9 cellular contexts compared by ENCODE assay signal in genomic region chr9:79611091-79611614, GRCh38.
DNase-seq lines count a peak whose midpoint lies in the region; ATAC-seq and TF ChIP-seq lines count a peak whose summit lies in the region.
"Had no signal": no experiment of that assay in that cellular context is flagged by ENCODE, and none has a peak within 500 bp of the region (broad histone marks: within the 10 kb centered on the region; RNA-seq: fewer than 3 reads in every experiment).

No MANE protein-coding gene starts in this region.

- no peak overlapping the region for H3K4me3 Mint-ChIP-seq in nephron progenitor cell
- H3K4me3 Mint-ChIP-seq: activated naive CD8-positive, alpha-beta T cell treated with anti-CD3 and anti-CD28 coated beads, Interleukin-2, amount 10 ng/mL, durations not matched to agents 7 days and 5 days had no signal

- ATAC-seq in GM19438 (IDR thresholded peaks at IDR 0.05; ENCODE audit: low read depth, unreplicated experiment) (peak; percentile 64), HG03520 (IDR thresholded peaks at IDR 0.05; ENCODE audit: unreplicated experiment) (peak; percentile 98), HG03439 (IDR thresholded peaks at IDR 0.05; ENCODE audit: unreplicated experiment) (no peak)

- H3K27me3 Mint-ChIP-seq in nephron progenitor cell (ENCODE audit: low read depth, poor library complexity): no peaks in the 10 kb centered on the region
- H3K27me3 Mint-ChIP-seq: activated naive CD8-positive, alpha-beta T cell treated with anti-CD3 and anti-CD28 coated beads, Interleukin-2, amount 10 ng/mL, durations not matched to agents 7 days and 5 days had no signal

- H3K27ac ChIP-seq in WERI-Rb-1: no peak overlapping the region

- TF ChIP-seq CTCF in AG04449 (IDR thresholded peaks at IDR 0.05; ENCODE audit: insufficient read depth, low read length, missing control alignments) (no peak), nephron progenitor cell (IDR thresholded peaks at IDR 0.05) (no peak), WERI-Rb-1 (IDR thresholded peaks at IDR 0.05; ENCODE audit: low read depth, low read length) (no peak)

- no peaks in the 10 kb centered on the region for H3K9me3 ChIP-seq in adipocyte (ENCODE audit: control insufficient read depth, low read length)
- no peaks in the 10 kb centered on the region for H3K9me3 ChIP-seq in WERI-Rb-1 (ENCODE audit: severe bottlenecking)

- peak overlapping the region; percentile 51 for H3K9ac ChIP-seq in adipocyte (ENCODE audit: low read length)

- H3K4me3 ChIP-seq in AG04449 (ENCODE audit: low read depth, low read length) (no peak overlapping the region), adipocyte (ENCODE audit: low read length) (peak overlapping the region; percentile 31), WERI-Rb-1 (ENCODE audit: low read depth, low read length) (no peak overlapping the region)

- H3K27me3 ChIP-seq in adipocyte (replicated peaks; ENCODE audit: control insufficient read depth, insufficient read depth, low read length) (no peaks in the 10 kb centered on the region), WERI-Rb-1 (ENCODE audit: insufficient read depth, low read depth, severe bottlenecking) (no peaks in the 10 kb centered on the region)

- POLR2A ChIA-PET in AG04449 (lab: Yijun Ruan, JAX): interaction anchor here (0.6 to 1.6 kb wide), 11 partner anchors 26 to 984 kb away, joined by 3 to 5 read pairs (median 4); partner anchors contain the start of gene TLE4

- peak; percentile 99 for DNase-seq in AG04449 (ENCODE audit: low read depth, low spot score)
- DNase-seq in adipocyte (ENCODE audit: low read depth): peak; percentile 77
- peak; percentile 18 for DNase-seq in nephron progenitor cell
- DNase-seq in NCI-H748 (lab: John Stamatoyannopoulos, UW; ENCODE audit: unreplicated experiment): no peak
- no peak for DNase-seq in WERI-Rb-1
- DNase-seq: activated naive CD8-positive, alpha-beta T cell treated with anti-CD3 and anti-CD28 coated beads, Interleukin-2, amount 10 ng/mL, durations not matched to agents 7 days and 5 days had no signal

- H3K36me3 Mint-ChIP-seq in nephron progenitor cell (ENCODE audit: low read depth): peaks cover 44% of the 10 kb centered on the region

- no peaks in the 10 kb centered on the region for H3K36me3 ChIP-seq in adipocyte (ENCODE audit: control insufficient read depth, insufficient read depth, low read length, severe bottlenecking)
- H3K36me3 ChIP-seq in WERI-Rb-1: no peaks in the 10 kb centered on the region

- H3K4me1 ChIP-seq in adipocyte (ENCODE audit: control insufficient read depth, insufficient read depth, low read length): peaks cover 65% of the 10 kb centered on the region

- peaks cover 69% of the 10 kb centered on the region for H3K4me1 Mint-ChIP-seq in nephron progenitor cell

- H3K27ac Mint-ChIP-seq in nephron progenitor cell: peak overlapping the region; percentile 94
- H3K27ac Mint-ChIP-seq: activated naive CD8-positive, alpha-beta T cell treated with anti-CD3 and anti-CD28 coated beads, Interleukin-2, amount 10 ng/mL, durations not matched to agents 7 days and 5 days had no signal

- CTCF ChIA-PET in AG04449 (lab: Yijun Ruan, JAX): no interaction called here

- H3K9me3 Mint-ChIP-seq in nephron progenitor cell: peaks cover 21% of the 10 kb centered on the region

Comparison
In these comparisons a context has a peak if more than half of its experiments do, and no peak if none do; other contexts are left out.
1. DNase-seq: peak in AG04449 (single experiment), adipocyte (single experiment) and nephron progenitor cell (single experiment); none in NCI-H748 (single experiment) and WERI-Rb-1 (single experiment).